In genomic region chr14:87067597-87067996, GRCh38 we compare ENCODE assay signal across 23 cellular contexts.
DNase-seq lines count a peak whose midpoint lies in the region; ATAC-seq and TF ChIP-seq lines count a peak whose summit lies in the region.
"Had no signal": no experiment of that assay in that cellular context is flagged by ENCODE, and none has a peak within 500 bp of the region (broad histone marks: within the 10 kb centered on the region; RNA-seq: fewer than 3 reads in every experiment).

No MANE protein-coding gene starts in this region.

- no peak for ATAC-seq in left ventricle myocardium superior
- ATAC-seq: HCT116, PC-3 had no signal

- no peak overlapping the region for H2AFZ ChIP-seq in MM.1S (ENCODE audit: low read length)

- H4K20me1 ChIP-seq in MM.1S (ENCODE audit: insufficient read depth, low read length), result no peaks in the 10 kb centered on the region

- no peak for TF ChIP-seq CTCF in MM.1S (IDR thresholded peaks at IDR 0.05; ENCODE audit: low read length)
- TF ChIP-seq CTCF in WERI-Rb-1 (IDR thresholded peaks at IDR 0.05; ENCODE audit: low read depth, low read length), result no peak

- peaks cover 16% of the 10 kb centered on the region for H3K4me1 ChIP-seq in MM.1S (ENCODE audit: low read length)

- intact Hi-C loops in left ventricle myocardium superior (cut with micrococcal nuclease), result no loop called here

- no peak overlapping the region for H3K4me2 ChIP-seq in MM.1S (ENCODE audit: low read depth, low read length)

- H3K4me3 ChIP-seq in MM.1S (ENCODE audit: low read length) (no peak overlapping the region), WERI-Rb-1 (ENCODE audit: low read depth, low read length) (peak overlapping the region; percentile 33)
- H3K4me3 ChIP-seq: SK-N-MC had no signal

- H3K9me2 ChIP-seq in MM.1S (replicated peaks; ENCODE audit: insufficient read depth, low read length), result no peaks in the 10 kb centered on the region

- no peaks in the 10 kb centered on the region for H3K36me3 ChIP-seq in MM.1S (replicated peaks; ENCODE audit: insufficient read depth, low read length)
- no peaks in the 10 kb centered on the region for H3K36me3 ChIP-seq in WERI-Rb-1

- H3K27ac ChIP-seq in MM.1S (ENCODE audit: low read length), result peak overlapping the region; percentile 75; the same call in 1 of the 2 replicates
- peak overlapping the region; percentile 4 for H3K27ac ChIP-seq in WERI-Rb-1
- H3K27ac ChIP-seq: SK-N-MC had no signal

- H3F3A ChIP-seq in MM.1S (ENCODE audit: insufficient read depth, low read length), result no peaks in the 10 kb centered on the region

- no peaks in the 10 kb centered on the region for H3K27me3 ChIP-seq in MM.1S (replicated peaks; ENCODE audit: insufficient read depth, low read length)
- no peaks in the 10 kb centered on the region for H3K27me3 ChIP-seq in WERI-Rb-1 (ENCODE audit: insufficient read depth, low read depth, severe bottlenecking)

- no peak overlapping the region for H3K9ac ChIP-seq in MM.1S (ENCODE audit: low read length)

- no peaks in the 10 kb centered on the region for H3K9me3 ChIP-seq in MM.1S (replicated peaks; ENCODE audit: insufficient read depth, low read length)
- no peaks in the 10 kb centered on the region for H3K9me3 ChIP-seq in WERI-Rb-1 (ENCODE audit: severe bottlenecking)

- peak; percentile 38 for DNase-seq in Daoy (ENCODE audit: low read depth)
- no peak for DNase-seq in MM.1S
- peak; percentile 64 for DNase-seq in WERI-Rb-1
- DNase-seq in left kidney (ENCODE audit: low read depth, low spot score), result peak; percentile 63
- no peak for DNase-seq in stimulated activated CD4-positive, alpha-beta T cell treated with anti-CD3 and anti-CD28 coated beads, Interleukin-4, amount 100 ng/mL, for 4 hours
- no peak for DNase-seq in activated CD4-positive, alpha-beta T cell treated with anti-CD3 and anti-CD28 coated beads for 1 hour
- DNase-seq in NCI-H1930 (lab: John Stamatoyannopoulos, UW), result no peak
- DNase-seq in left ventricle myocardium superior, result no peak
- DNase-seq: AML-193; C1 segment of cervical spinal cord; CD8-positive, alpha-beta memory T cell; GDM1; NCI-H1105; NCI-H146; NCI-H2029 treated with DMSO at 0.1 percent for 48 hours; NCI-H226; NCI-H510A treated with DMSO at 0.1 percent for 48 hours; NCI-H774; PC-3; SHP77; SW 1271 had no signal

- H3K79me2 ChIP-seq in MM.1S (ENCODE audit: low read length), result no peaks in the 10 kb centered on the region

Comparison
In these comparisons a context has a peak if more than half of its experiments do, and no peak if none do; other contexts are left out.
1. DNase-seq: peak in Daoy (single experiment), WERI-Rb-1 (single experiment) and left kidney (single experiment); none in MM.1S (single experiment), stimulated activated CD4-positive, alpha-beta T cell treated with anti-CD3 and anti-CD28 coated beads, Interleukin-4, amount 100 ng/mL, for 4 hours (0 of 2), activated CD4-positive, alpha-beta T cell treated with anti-CD3 and anti-CD28 coated beads for 1 hour (single experiment), NCI-H1930 (0 of 2) and left ventricle myocardium superior (single experiment).